In genomic region chrX:153420851-153421599, GRCh38 we compare ENCODE assay signal across 10 cellular contexts. TPM values are rescaled to one million over a fixed set of nuclear protein-coding genes. Genes with fewer than 3 reads are reported as not detected.
"Had no signal": no experiment of that assay in that cellular context is flagged by ENCODE, and none has a peak within 500 bp of the region (broad histone marks: within the 10 kb centered on the region; RNA-seq: fewer than 3 reads in every experiment).

No MANE protein-coding gene starts in this region.

- H3K4me3 Mint-ChIP-seq: HFFc6 had no signal

- H2AFZ ChIP-seq: GM23248 had no signal

- H3K4me3 ChIP-seq: GM23248, HAP-1, K562 had no signal

- H3K4me1 ChIP-seq: HAP-1 had no signal

- H3K36me3 ChIP-seq: HAP-1 had no signal

- H3K9me3 ChIP-seq: HAP-1 had no signal

- DNase-seq: GM23248, GOT3, H7, HFFc6 had no signal

- H3K27ac ChIP-seq: GM23248, HL-60 had no signal

- H3K9me3 Mint-ChIP-seq: HFFc6 had no signal

- ATAC-seq: HCT116, HepG2, K562 had no signal

- H3K27ac Mint-ChIP-seq: HFFc6 had no signal

RNA-seq across cellular contexts. Expression of gene ZFP92, which starts 9.8 kb away (rescaled TPM):
- total RNA-seq: H4, H7 had no signal

RNA-seq across cellular contexts. Expression of gene PNMA6E, which starts 19.9 kb away (rescaled TPM):
- total RNA-seq: GM23248, H4, H7, HepG2, HFFc6, K562 had no signal
